ENCODE assay signal across 24 cellular contexts in the genomic region with DNA sequence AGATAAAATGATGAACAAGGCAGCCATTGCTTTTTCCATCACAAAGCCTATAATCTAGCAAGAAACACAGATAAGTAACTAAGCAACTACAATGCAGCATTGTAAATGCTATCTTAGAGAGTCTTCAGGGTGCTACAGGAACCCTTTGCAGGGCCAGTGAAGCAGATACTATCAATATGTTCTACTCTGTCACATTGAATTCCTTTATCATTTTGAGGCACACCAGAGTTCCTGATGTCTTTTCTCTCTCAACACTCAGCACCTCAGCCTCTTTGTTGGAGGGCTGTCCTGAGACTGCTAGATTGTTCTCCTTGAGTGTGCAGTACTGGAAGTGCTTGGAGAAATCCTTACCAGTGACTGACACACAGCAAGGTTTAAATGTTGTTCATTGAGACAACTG.
"Had no signal": no experiment of that assay in that cellular context is flagged by ENCODE, and none has a peak within 500 bp of the region (broad histone marks: within the 10 kb centered on the region; RNA-seq: fewer than 3 reads in every experiment).

No MANE protein-coding gene starts in this region.

- H3K36me3 Mint-ChIP-seq: IgD-negative memory B cell had no signal

- H3K4me3 Mint-ChIP-seq: IgD-negative memory B cell had no signal

- H3K4me1 ChIP-seq: SJCRH30 had no signal

- H3K9ac ChIP-seq: KMS-11 had no signal

- H3K27me3 ChIP-seq: SJCRH30 had no signal

- H3K4me3 ChIP-seq: K562, SJCRH30, SK-N-MC had no signal

- H3K36me3 ChIP-seq: SJCRH30 had no signal

- H3K27ac Mint-ChIP-seq: IgD-negative memory B cell had no signal

- FAIRE-seq: HTR-8/SVneo, K562, RCC 7860 had no signal

- DNase-seq: Kasumi-1, MM.1S, NCI-H1092 treated with DMSO at 0.1 percent for 48 hours, NCI-H1436, NCI-H187, NCI-H2029, NCI-H2081 treated with DMSO at 0.1 percent for 48 hours, NCI-H2171, NCI-H226, NCI-H446, NCI-H510A, NCI-H524 treated with DMSO at 0.1 percent for 48 hours, NCI-H69, NCI-H774, RPMI8226, SHP77 treated with DMSO at 0.1 percent for 48 hours, SJCRH30 had no signal

- H3K9me3 Mint-ChIP-seq: IgD-negative memory B cell had no signal

- H3K4me2 ChIP-seq: KMS-11 had no signal

- H3K4me1 Mint-ChIP-seq: IgD-negative memory B cell had no signal

- ATAC-seq: K562 had no signal

- H3K9me3 ChIP-seq: SJCRH30 had no signal

- H3K27ac ChIP-seq: HL-60, KMS-11, SJCRH30, SK-N-MC had no signal
